In genomic region chrY:17856963-17857848, GRCh38 we compare ENCODE assay signal across 17 cellular contexts. TPM values are rescaled to one million over a fixed set of nuclear protein-coding genes. Genes with fewer than 3 reads are reported as not detected.
"Had no signal": no experiment of that assay in that cellular context is flagged by ENCODE, and none has a peak within 500 bp of the region (broad histone marks: within the 10 kb centered on the region; RNA-seq: fewer than 3 reads in every experiment).

No MANE protein-coding gene starts in this region.

RNA-seq across cellular contexts. Expression of gene CDY2B, which starts 22.8 kb away (rescaled TPM):
- total RNA-seq: activated CD4-positive, alpha-beta memory T cell treated with anti-CD3 and anti-CD28 coated beads, Interleukin-2, amount 10 ng/mL, durations not matched to agents 7 days and 5 days; activated CD4-positive, alpha-beta T cell treated with anti-CD3 and anti-CD28 coated beads for 36 hours; activated CD4-positive, alpha-beta T cell treated with anti-CD3 and anti-CD28 coated beads, Interleukin-2, amount 10 ng/mL, durations not matched to agents 7 days and 5 days; activated CD8-positive, alpha-beta memory T cell treated with anti-CD3 and anti-CD28 coated beads, Interleukin-2, amount 10 ng/mL, durations not matched to agents 7 days and 5 days; activated CD8-positive, alpha-beta T cell treated with anti-CD3 and anti-CD28 coated beads, Interleukin-2, amount 10 ng/mL, durations not matched to agents 7 days and 5 days; activated naive CD8-positive, alpha-beta T cell treated with anti-CD3 and anti-CD28 coated beads, Interleukin-2, amount 10 ng/mL, durations not matched to agents 7 days and 5 days; activated T-helper 2 cell treated with anti-CD3 and anti-CD28 coated beads, Interferon-gamma antibody, Interleukin-2, Interleukin-4, amounts not matched to agents 10 μg/mL and 5 μg/mL and 100 μg/mL, durations not matched to agents 14 hours and 24 hours and 36 hours; ascending aorta; breast epithelium; cardiac septum; cerebellum; T-cell; T-helper 1 cell treated with Interleukin-12 subunit alpha and Interleukin-12 subunit beta and Interleukin-4 antibody, amounts not matched to agents 30 ng/mL and 1 ng/mL, for 36 hours; T-helper 17 cell; T-helper 2 cell treated with Interferon-gamma antibody and Interleukin-4, amounts not matched to agents 100 ng/mL and 5 ng/mL, for 36 hours; WTC11 had no signal
- polyA plus RNA-seq: adipose tissue had no signal
